Comparison of ENCODE assay signal across 19 cellular contexts in the genomic region with DNA sequence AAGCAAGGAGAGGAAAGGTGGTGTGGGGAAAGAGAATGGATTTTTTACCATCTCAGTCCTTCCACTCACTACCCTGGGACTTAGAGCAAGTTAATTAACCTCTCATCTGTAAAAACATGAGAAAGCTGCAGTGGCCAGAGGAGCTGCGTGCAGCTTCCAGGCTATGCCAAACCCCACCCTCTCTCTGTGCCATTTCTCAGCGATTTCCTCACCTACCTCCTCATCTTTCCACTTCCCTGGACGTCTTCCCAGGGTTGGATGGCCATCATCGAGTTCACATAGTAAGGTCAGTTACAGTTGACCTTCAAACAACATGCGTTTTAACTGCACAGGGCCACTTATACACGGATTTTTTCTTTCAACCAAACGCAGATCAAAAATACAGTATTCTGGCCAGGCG.
DNase-seq lines count a peak whose midpoint lies in the region; ATAC-seq, FAIRE-seq and TF ChIP-seq lines count a peak whose summit lies in the region.
"Had no signal": no experiment of that assay in that cellular context is flagged by ENCODE, and none has a peak within 500 bp of the region (broad histone marks: within the 10 kb centered on the region; RNA-seq: fewer than 3 reads in every experiment).

No MANE protein-coding gene starts in this region.

- no peak overlapping the region for H3K23ac ChIP-seq in neuronal stem cell (ENCODE audit: low read depth, low read length, poor library complexity)

- no peak overlapping the region for H2AK5ac ChIP-seq in neuronal stem cell (ENCODE audit: low read depth, low read length)

- H3K27me3 ChIP-seq in GM23338 (ENCODE audit: insufficient read depth) (no peaks in the 10 kb centered on the region), astrocyte (ENCODE audit: insufficient read depth, low read length) (peaks cover 2% of the 10 kb centered on the region), neuronal stem cell (ENCODE audit: control insufficient read depth in 3 of 3, insufficient read depth in 3 of 3, low read depth in 1 of 3, low read length in 3 of 3) (peaks cover 0 to 5% (median 0%) of the 10 kb centered on the region in 3 experiments)
- H3K27me3 ChIP-seq: BLaER1 treated with 17β-estradiol and CSF1 and Interleukin-3, amounts not matched to agents 10 nM and 100 nM had no signal

- H3K9me2 ChIP-seq in GM23338 (ENCODE audit: insufficient read depth): no peaks in the 10 kb centered on the region

- H3F3A ChIP-seq in GM23338 (replicated peaks; ENCODE audit: low read depth): peaks cover 4% of the 10 kb centered on the region; the same call in 1 of the 2 replicates

- H4K8ac ChIP-seq in neuronal stem cell (ENCODE audit: low read depth, low read length): no peak overlapping the region

- no peak for FAIRE-seq in astrocyte (lab: Jason Lieb, UNC)
- FAIRE-seq: A204.1, D721Med, HepG2 had no signal

- H2BK15ac ChIP-seq in neuronal stem cell (ENCODE audit: low read length): no peak overlapping the region

- H3K9me3 ChIP-seq in astrocyte (ENCODE audit: insufficient read depth, low read depth, low read length) (no peaks in the 10 kb centered on the region), neuronal stem cell (replicated peaks in 1 of 2; ENCODE audit: control insufficient read depth in 2 of 2, insufficient read depth in 1 of 2, low read depth in 1 of 2, low read length in 2 of 2) (no peaks in the 10 kb centered on the region)

- H2BK12ac ChIP-seq in neuronal stem cell (ENCODE audit: low read length): no peak overlapping the region

- no peak overlapping the region for H3K4me3 Mint-ChIP-seq in GM23338
- H3K4me3 Mint-ChIP-seq in astrocyte (ENCODE audit: unreplicated experiment): no peak overlapping the region
- no peak overlapping the region for H3K4me3 Mint-ChIP-seq in glutamatergic neuron (ENCODE audit: unreplicated experiment)
- H3K4me3 Mint-ChIP-seq: CD8-positive, alpha-beta memory T cell had no signal

- no peak overlapping the region for H2BK120ac ChIP-seq in neuronal stem cell (ENCODE audit: low read depth, low read length)

- H4K20me1 ChIP-seq in GM23338 (replicated peaks; ENCODE audit: insufficient read depth) (no peaks in the 10 kb centered on the region), astrocyte (ENCODE audit: insufficient read depth, low read length) (no peaks in the 10 kb centered on the region)
- H4K20me1 ChIP-seq: BLaER1 treated with 17β-estradiol and CSF1 and Interleukin-3, amounts not matched to agents 10 nM and 100 nM had no signal

- H3K4me2 ChIP-seq in GM23338: no peak overlapping the region
- H3K4me2 ChIP-seq in astrocyte (ENCODE audit: low read length): no peak overlapping the region
- H3K4me2 ChIP-seq in neuronal stem cell (ENCODE audit: insufficient read depth, low read length, poor library complexity, severe bottlenecking): no peak overlapping the region
- H3K4me2 ChIP-seq: BLaER1 treated with 17β-estradiol and CSF1 and Interleukin-3, amounts not matched to agents 10 nM and 100 nM; KMS-11 had no signal

- H3K18ac ChIP-seq in neuronal stem cell (ENCODE audit: low read length): no peak overlapping the region

- H3K9ac ChIP-seq in astrocyte (ENCODE audit: low read length) (no peak overlapping the region), neuronal stem cell (ENCODE audit: low read depth, low read length, poor library complexity) (no peak overlapping the region)
- H3K9ac ChIP-seq: BLaER1 treated with 17β-estradiol and CSF1 and Interleukin-3, amounts not matched to agents 10 nM and 100 nM; KMS-11 had no signal

- H3K27me3 Mint-ChIP-seq in GM23338 (ENCODE audit: insufficient read depth, low read depth, poor library complexity) (peaks cover 6% of the 10 kb centered on the region), astrocyte (ENCODE audit: low read depth, unreplicated experiment) (peaks cover 2% of the 10 kb centered on the region), glutamatergic neuron (ENCODE audit: unreplicated experiment) (peaks cover 1% of the 10 kb centered on the region)

- H3K4me1 ChIP-seq in GM23338 (ENCODE audit: insufficient read depth) (no peaks in the 10 kb centered on the region; the same call in 1 of the 2 replicates), astrocyte (ENCODE audit: insufficient read depth, low read length) (no peaks in the 10 kb centered on the region), neuronal stem cell (ENCODE audit: control insufficient read depth in 2 of 2, insufficient read depth in 1 of 2, low read depth in 1 of 2, low read length in 2 of 2) (peaks cover 4 to 6% of the 10 kb centered on the region in 2 donors)

- H2BK5ac ChIP-seq in neuronal stem cell (ENCODE audit: low read length): no peak overlapping the region

- H3K36me3 ChIP-seq in GM23338 (ENCODE audit: insufficient read depth) (no peaks in the 10 kb centered on the region), astrocyte (ENCODE audit: insufficient read depth, low read length) (no peaks in the 10 kb centered on the region), neuronal stem cell (replicated peaks in 1 of 2; ENCODE audit: control insufficient read depth in 2 of 2, insufficient read depth in 2 of 2, low read length in 2 of 2) (no peaks in the 10 kb centered on the region)
- H3K36me3 ChIP-seq: BLaER1 treated with 17β-estradiol and CSF1 and Interleukin-3, amounts not matched to agents 10 nM and 100 nM had no signal

- no CpG with 5 or more reads among the region's 8 CpGs for WGBS in neuronal stem cell (ENCODE audit: extremely low coverage in 2 of 2, insufficient read length in 2 of 2, insufficient replicate concordance in 1 of 2), 2 donors

- no peaks in the 10 kb centered on the region for H3K79me2 ChIP-seq in GM23338 (replicated peaks; ENCODE audit: insufficient read depth)
- H3K79me2 ChIP-seq in astrocyte (ENCODE audit: insufficient read depth, low read length): no peaks in the 10 kb centered on the region

- no peak overlapping the region for H4K91ac ChIP-seq in neuronal stem cell (ENCODE audit: low read depth, low read length, poor library complexity)

- H3K4ac ChIP-seq in neuronal stem cell (ENCODE audit: low read length): no peak overlapping the region

- DNase-seq in GM23338 (ENCODE audit: low spot score): no peak
- DNase-seq in astrocyte (ENCODE audit: low read depth): no peak
- no peak for DNase-seq in glutamatergic neuron
- no peak for DNase-seq in neuronal stem cell (ENCODE audit: low spot score)
- DNase-seq in SKM-1 (lab: John Stamatoyannopoulos, UW; ENCODE audit: unreplicated experiment): no peak
- no peak for DNase-seq in SIG-M5 (lab: John Stamatoyannopoulos, UW)
- DNase-seq: CD8-positive, alpha-beta memory T cell; DMS79; NCI-H2029; NCI-H510A; NCI-H774 had no signal

- H3K27ac ChIP-seq in GM23338 (ENCODE audit: low read depth) (0 out of 2 replicates have a peak overlapping the region, but pooled peaks have one; percentile 26), astrocyte (ENCODE audit: low read depth, low read length) (no peak overlapping the region), neuronal stem cell (replicated peaks; ENCODE audit: low read length) (no peak overlapping the region)
- H3K27ac ChIP-seq: BLaER1 treated with 17β-estradiol and CSF1 and Interleukin-3, amounts not matched to agents 10 nM and 100 nM; KMS-11 had no signal

- H3K4me3 ChIP-seq in GM23338 (no peak overlapping the region), astrocyte (ENCODE audit: insufficient read depth, low read depth, low read length) (no peak overlapping the region), neuronal stem cell (ENCODE audit: low read length in 2 of 2) (no peak overlapping the region)
- H3K4me3 ChIP-seq: BLaER1 treated with 17β-estradiol and CSF1 and Interleukin-3, amounts not matched to agents 10 nM and 100 nM had no signal

- H2AFZ ChIP-seq in GM23338 (peak overlapping the region; percentile 99), astrocyte (ENCODE audit: low read depth, low read length) (peak overlapping the region; percentile 10), neuronal stem cell (ENCODE audit: low read length) (peak overlapping the region; percentile 78)

- ATAC-seq in GM23338 (peak; percentile 48), HG02970 (IDR thresholded peaks at IDR 0.05; ENCODE audit: low FRiP score, unreplicated experiment) (no peak)
- ATAC-seq: HCT116, HepG2, Panc1 had no signal

- H3K27ac Mint-ChIP-seq in GM23338 (peak overlapping the region; percentile 91), astrocyte (ENCODE audit: unreplicated experiment) (no peak overlapping the region), glutamatergic neuron (ENCODE audit: unreplicated experiment) (peak overlapping the region; percentile 93)
- H3K27ac Mint-ChIP-seq: CD8-positive, alpha-beta memory T cell had no signal

- H3K14ac ChIP-seq in neuronal stem cell (ENCODE audit: low read length): no peak overlapping the region

- H3K9me3 Mint-ChIP-seq in GM23338 (no peaks in the 10 kb centered on the region), astrocyte (ENCODE audit: unreplicated experiment) (no peaks in the 10 kb centered on the region), glutamatergic neuron (ENCODE audit: unreplicated experiment) (no peaks in the 10 kb centered on the region)
- H3K9me3 Mint-ChIP-seq: CD8-positive, alpha-beta memory T cell had no signal

- TF ChIP-seq CTCF in GM23338 (conservative IDR thresholded peaks at IDR 0.05; ENCODE audit: low read depth in 2 of 2) (no peak), astrocyte (IDR thresholded peaks at IDR 0.05; ENCODE audit: insufficient read depth, low read depth, low read length) (no peak), glutamatergic neuron (IDR thresholded peaks at IDR 0.05; ENCODE audit: partially characterized antibody, unreplicated experiment) (no peak)

- H3K79me1 ChIP-seq in neuronal stem cell (ENCODE audit: low read depth, low read length): no peaks in the 10 kb centered on the region

- no peaks in the 10 kb centered on the region for H3K36me3 Mint-ChIP-seq in GM23338 (ENCODE audit: low read depth)
- no peaks in the 10 kb centered on the region for H3K36me3 Mint-ChIP-seq in astrocyte (ENCODE audit: low read depth, unreplicated experiment)
- H3K36me3 Mint-ChIP-seq in glutamatergic neuron (ENCODE audit: unreplicated experiment): no peaks in the 10 kb centered on the region
- H3K36me3 Mint-ChIP-seq: CD8-positive, alpha-beta memory T cell had no signal

- H3K4me1 Mint-ChIP-seq in GM23338 (peaks cover 21% of the 10 kb centered on the region), astrocyte (ENCODE audit: low read depth, unreplicated experiment) (no peaks in the 10 kb centered on the region), glutamatergic neuron (ENCODE audit: low read depth, unreplicated experiment) (peaks cover 6% of the 10 kb centered on the region)
- H3K4me1 Mint-ChIP-seq: CD8-positive, alpha-beta memory T cell had no signal

TF ChIP-seq in GM23338, 12 proteins besides CTCF, POLR2A, EP300 and RAD21 (continues in another document):
- TF ChIP-seq CREB1 (CRISPR knock-in tag; IDR thresholded peaks at IDR 0.05; ENCODE audit: low read depth) (no peak), POLR2AphosphoS5 (IDR thresholded peaks at IDR 0.05; ENCODE audit: low read depth) (no peak), JUNB (IDR thresholded peaks at IDR 0.05; ENCODE audit: unreplicated experiment) (no peak)

Comparison
In these comparisons a context has a peak if more than half of its experiments do, and no peak if none do; other contexts are left out.
1. H2AFZ ChIP-seq: peak in every context shown above with its lines; median percentile 99 in GM23338; 78 in neuronal stem cell; 10 in astrocyte.